29 cellular contexts compared by ENCODE assay signal in the genomic region with DNA sequence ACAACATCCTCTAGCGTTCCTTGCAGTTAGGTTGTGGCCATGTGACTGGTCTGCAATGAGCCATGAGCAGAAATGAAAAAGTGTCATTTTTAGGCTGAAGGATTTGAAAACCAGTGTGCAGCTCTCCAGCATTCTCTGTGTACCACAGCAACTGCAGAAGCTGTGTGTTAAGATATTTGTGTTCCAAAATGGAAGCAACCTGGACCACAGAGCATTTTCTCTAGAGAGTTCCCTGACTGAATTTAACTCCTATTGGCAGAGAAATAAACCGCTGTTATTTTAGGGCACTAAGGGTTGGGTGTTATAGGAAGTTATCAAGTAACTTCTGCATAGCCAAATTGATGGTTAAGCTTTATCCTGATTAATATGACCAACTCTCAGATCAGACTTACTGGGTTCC.
"Had no signal": no experiment of that assay in that cellular context is flagged by ENCODE, and none has a peak within 500 bp of the region (broad histone marks: within the 10 kb centered on the region; RNA-seq: fewer than 3 reads in every experiment).

No MANE protein-coding gene starts in this region.

- H3K9me3 Mint-ChIP-seq: stimulated activated memory B cell treated with anti-CD40 and anti-IgM and Interleukin-4, amounts not matched to agents 10 μg/mL and 1 μg/mL and 100 μg/mL, for 72 hours had no signal

- DNase-seq: colonic mucosa; effector CD8-positive, alpha-beta T cell; foreskin keratinocyte; heart left ventricle; kidney; mesenchymal stem cell; mucosa of descending colon; naive thymus-derived CD4-positive, alpha-beta T cell; stimulated activated CD4-positive, alpha-beta T cell treated with anti-CD3 and anti-CD28 coated beads, Interleukin-2, amount 100 ng/mL, for 24 hours; stimulated activated CD4-positive, alpha-beta T cell treated with anti-CD3 and anti-CD28 coated beads, Interleukin-4, amount 100 ng/mL, for 24 hours; stimulated activated naive CD8-positive, alpha-beta T cell treated with anti-CD3 and anti-CD28 coated beads, Interleukin-15, Interleukin-2, amounts not matched to agents 100 U/mL and 50 U/mL, for 24 hours; substantia nigra; testis; tibial artery had no signal

- H3K27me3 ChIP-seq: colonic mucosa, esophagus muscularis mucosa, foreskin keratinocyte, gastroesophageal sphincter, heart left ventricle, hepatocyte, neural progenitor cell, right atrium auricular region, testis, tibial artery had no signal

- H3K36me3 Mint-ChIP-seq: mesothelial cell of epicardium; neural progenitor cell; stimulated activated memory B cell treated with anti-CD40 and anti-IgM and Interleukin-4, amounts not matched to agents 10 μg/mL and 1 μg/mL and 100 μg/mL, for 72 hours; type B pancreatic cell had no signal

- H3K9me3 ChIP-seq: colonic mucosa, mucosa of descending colon, prostate gland, testis had no signal

- H3K4me1 Mint-ChIP-seq: mesothelial cell of epicardium; neural progenitor cell; stimulated activated memory B cell treated with anti-CD40 and anti-IgM and Interleukin-4, amounts not matched to agents 10 μg/mL and 1 μg/mL and 100 μg/mL, for 72 hours had no signal

- H3K4me3 Mint-ChIP-seq: dendritic cell treated with granulocyte-macrophage colony-stimulating factor and Interleukin-4, amounts not matched to agents 40 ng/mL and 50 ng/mL, for 4 days; mesothelial cell of epicardium; naive thymus-derived CD4-positive, alpha-beta T cell; nephron; neural progenitor cell; stimulated activated memory B cell treated with anti-CD40 and anti-IgM and Interleukin-4, amounts not matched to agents 10 μg/mL and 1 μg/mL and 100 μg/mL, for 72 hours; type B pancreatic cell had no signal

- H3K9ac ChIP-seq: neural progenitor cell, parathyroid adenoma had no signal

- H3K36me3 ChIP-seq: colonic mucosa, esophagus muscularis mucosa, gastroesophageal sphincter, heart left ventricle, neural progenitor cell, prostate gland, right atrium auricular region, tibial artery had no signal

- H3K4me3 ChIP-seq: colonic mucosa, esophagus muscularis mucosa, gastroesophageal sphincter, heart left ventricle, hepatocyte, lung, mucosa of descending colon, neural progenitor cell, prostate gland, right atrium auricular region, testis, tibial artery had no signal

- H3K4me2 ChIP-seq: hepatocyte, neural progenitor cell had no signal

- ATAC-seq: foreskin keratinocyte; gastroesophageal sphincter; heart left ventricle; left lobe of liver; mucosa of descending colon; naive thymus-derived CD4-positive, alpha-beta T cell; sciatic nerve; stimulated activated memory B cell treated with anti-CD40 and anti-IgM and Interleukin-4, amounts not matched to agents 10 μg/mL and 1 μg/mL and 100 μg/mL, for 72 hours; stimulated activated naive CD8-positive, alpha-beta T cell treated with anti-CD3 and anti-CD28 coated beads, Interleukin-15, Interleukin-2, amounts not matched to agents 100 U/mL and 50 U/mL, for 24 hours had no signal

- H3K27ac ChIP-seq: colonic mucosa, esophagus muscularis mucosa, foreskin keratinocyte, gastroesophageal sphincter, heart left ventricle, hepatocyte, neural progenitor cell, parathyroid adenoma, prostate gland, right atrium auricular region, testis, tibial artery had no signal

- H3K27me3 Mint-ChIP-seq: dendritic cell treated with granulocyte-macrophage colony-stimulating factor and Interleukin-4, amounts not matched to agents 40 ng/mL and 50 ng/mL, for 4 days; stimulated activated memory B cell treated with anti-CD40 and anti-IgM and Interleukin-4, amounts not matched to agents 10 μg/mL and 1 μg/mL and 100 μg/mL, for 72 hours; type B pancreatic cell had no signal

- H3K4me1 ChIP-seq: colonic mucosa, neural progenitor cell, parathyroid adenoma, prostate gland, right atrium auricular region, testis, tibial artery had no signal

- H2AFZ ChIP-seq: hepatocyte, neural progenitor cell, parathyroid adenoma had no signal

- H3K27ac Mint-ChIP-seq: mesothelial cell of epicardium; naive thymus-derived CD4-positive, alpha-beta T cell; nephron; neural progenitor cell; stimulated activated memory B cell treated with anti-CD40 and anti-IgM and Interleukin-4, amounts not matched to agents 10 μg/mL and 1 μg/mL and 100 μg/mL, for 72 hours; type B pancreatic cell had no signal
